ENCODE assay signal across 1 cellular context in genomic region chr16:72012607-72013006, GRCh38.
TF ChIP-seq lines count a peak whose summit lies in the region.

No MANE protein-coding gene starts in this region.

TF ChIP-seq in K562, 482 proteins besides CTCF, POLR2A, EP300 and RAD21 (continued from another document and continues in another):
- TF ChIP-seq PBX2 (CRISPR knock-in tag; IDR thresholded peaks at IDR 0.05; ENCODE audit: low read depth) (no peak), PBX2 (tag; conservative IDR thresholded peaks at IDR 0.05; ENCODE audit: low read depth) (no peak), ZBTB1 (CRISPR knock-in tag; IDR thresholded peaks at IDR 0.05; ENCODE audit: borderline replicate concordance, low read depth) (no peak), CBX3 (IDR thresholded peaks at IDR 0.05; ENCODE audit: borderline replicate concordance in 1 of 2, low read length in 2 of 2) (no peak), E2F5 (CRISPR knock-in tag; IDR thresholded peaks at IDR 0.05) (no peak), TBP (optimal IDR thresholded peaks at IDR 0.05; ENCODE audit: low read depth, low read length) (no peak), BCL6 (CRISPR knock-in tag; IDR thresholded peaks at IDR 0.05) (no peak), SMAD1 (IDR thresholded peaks at IDR 0.05; ENCODE audit: low read depth, low read length, partially characterized antibody) (no peak), IRF1 (CRISPR knock-in tag; IDR thresholded peaks at IDR 0.05; ENCODE audit: borderline replicate concordance) (no peak; the same call in 1 of the 2 replicates), ZNF354B (CRISPR knock-in tag; IDR thresholded peaks at IDR 0.05) (no peak), MAX (CRISPR knock-in tag; IDR thresholded peaks at IDR 0.05) (peak; percentile 83), E2F6 (IDR thresholded peaks at IDR 0.05; ENCODE audit: borderline replicate concordance in 1 of 2, extremely low read depth in 1 of 2, insufficient read depth in 1 of 2, insufficient read length in 1 of 2, low read depth in 1 of 2, low read length in 1 of 2, poor library complexity in 1 of 2, severe bottlenecking in 1 of 2) (peak; percentile 64 to 74), NR2C2 (CRISPR knock-in tag; IDR thresholded peaks at IDR 0.05) (no peak), NR2C2 (tag; IDR thresholded peaks at IDR 0.05) (no peak), ZNF592 (IDR thresholded peaks at IDR 0.05) (peak; percentile 65), HBP1 (CRISPR knock-in tag; IDR thresholded peaks at IDR 0.05) (no peak), HMGXB4 (CRISPR knock-in tag; IDR thresholded peaks at IDR 0.05) (no peak), SAFB2 (IDR thresholded peaks at IDR 0.05; ENCODE audit: borderline replicate concordance, low read depth, low read length, severe bottlenecking) (no peak), CAMTA2 (CRISPR knock-in tag; conservative IDR thresholded peaks at IDR 0.05) (no peak), BHLHE40 (IDR thresholded peaks at IDR 0.05; ENCODE audit: low read length) (no peak), ERF (CRISPR knock-in tag; IDR thresholded peaks at IDR 0.05) (no peak), VEZF1 (CRISPR knock-in tag; IDR thresholded peaks at IDR 0.05) (no peak), MCM2 (IDR thresholded peaks at IDR 0.05; ENCODE audit: low read depth) (no peak), FUS (optimal IDR thresholded peaks at IDR 0.05; ENCODE audit: low read depth, low read length) (no peak), ESRRB (CRISPR knock-in tag; IDR thresholded peaks at IDR 0.05; ENCODE audit: borderline replicate concordance) (no peak), GATA2 (CRISPR knock-in tag; IDR thresholded peaks at IDR 0.05) (no peak), SMAD4 (CRISPR knock-in tag; conservative IDR thresholded peaks at IDR 0.05) (0 out of 2 replicates have a peak, but pooled peaks have one; percentile 20), KLF6 (CRISPR knock-in tag; IDR thresholded peaks at IDR 0.05; ENCODE audit: borderline replicate concordance) (no peak), HES1 (IDR thresholded peaks at IDR 0.05; ENCODE audit: low read depth) (no peak), HNRNPK (IDR thresholded peaks at IDR 0.05; ENCODE audit: low read depth, low read length, poor library complexity, severe bottlenecking) (no peak), ZNF124 (CRISPR knock-in tag; IDR thresholded peaks at IDR 0.05) (no peak), ZNF395 (CRISPR knock-in tag; IDR thresholded peaks at IDR 0.05) (no peak), GATAD2A (IDR thresholded peaks at IDR 0.05) (no peak), GABPB1 (CRISPR knock-in tag; IDR thresholded peaks at IDR 0.05) (no peak), MEF2D (tag; conservative IDR thresholded peaks at IDR 0.05; ENCODE audit: low read depth) (no peak), ZFP30 (CRISPR knock-in tag; IDR thresholded peaks at IDR 0.05; ENCODE audit: borderline replicate concordance) (no peak), ZNF217 (CRISPR knock-in tag; IDR thresholded peaks at IDR 0.05) (no peak), GTF2E2 (tag; IDR thresholded peaks at IDR 0.05) (no peak), ZBED1 (IDR thresholded peaks at IDR 0.05) (no peak), CEBPZ (IDR thresholded peaks at IDR 0.05; ENCODE audit: borderline replicate concordance, low read depth, low read length) (no peak), MTA3 (IDR thresholded peaks at IDR 0.05; ENCODE audit: borderline replicate concordance) (no peak), L3MBTL2 (IDR thresholded peaks at IDR 0.05) (peak; percentile 73)
